Comparison of ENCODE assay signal across 1 cellular context in genomic region chr12:64403708-64404469, GRCh38.
A peak's percentile ranks its signal among the peaks of the same experiment; 100 is the strongest.
TF ChIP-seq lines count a peak whose summit lies in the region.

Gene XPOT, plus strand, starts transcription at chr12:64404392. Its CDS starts 5,644 bp downstream, at chr12:64410036.

TF ChIP-seq in HepG2, 621 proteins besides CTCF, POLR2A, EP300 and RAD21 (continued from another document and continues in another):
- TF ChIP-seq ZBTB37 (CRISPR knock-in tag; IDR thresholded peaks at IDR 0.05), result no peak
- TF ChIP-seq RBAK (CRISPR knock-in tag; IDR thresholded peaks at IDR 0.05), result no peak
- no peak for TF ChIP-seq ZNF614 (CRISPR knock-in tag; IDR thresholded peaks at IDR 0.05; ENCODE audit: borderline replicate concordance)
- TF ChIP-seq HNF1A (IDR thresholded peaks at IDR 0.05; ENCODE audit: low read depth), result no peak
- TF ChIP-seq HNF1A (CRISPR knock-in tag; IDR thresholded peaks at IDR 0.05; ENCODE audit: borderline replicate concordance), result no peak; the same call in 1 of the 2 replicates
- no peak for TF ChIP-seq ZNF383 (CRISPR knock-in tag; IDR thresholded peaks at IDR 0.05; ENCODE audit: borderline replicate concordance)
- no peak for TF ChIP-seq ZNF704 (CRISPR knock-in tag; IDR thresholded peaks at IDR 0.05; ENCODE audit: borderline replicate concordance)
- TF ChIP-seq ZNF598 (CRISPR knock-in tag; IDR thresholded peaks at IDR 0.05; ENCODE audit: borderline replicate concordance), result no peak
- no peak for TF ChIP-seq MAZ (IDR thresholded peaks at IDR 0.05; ENCODE audit: borderline replicate concordance, low read depth, low read length)
- peak; percentile 16; the same call in 1 of the 2 replicates for TF ChIP-seq MAZ (CRISPR knock-in tag; IDR thresholded peaks at IDR 0.05; ENCODE audit: low read depth)
- no peak for TF ChIP-seq ZNF570 (CRISPR knock-in tag; IDR thresholded peaks at IDR 0.05; ENCODE audit: borderline replicate concordance)
- TF ChIP-seq SMARCE1 (IDR thresholded peaks at IDR 0.05; ENCODE audit: borderline replicate concordance), result no peak
- no peak; the same call in none of the 2 replicates for TF ChIP-seq ZFX (CRISPR knock-in tag; IDR thresholded peaks at IDR 0.05; ENCODE audit: low read depth)
- no peak for TF ChIP-seq ZSCAN25 (CRISPR knock-in tag; IDR thresholded peaks at IDR 0.05)
- TF ChIP-seq ZNF256 (CRISPR knock-in tag; conservative IDR thresholded peaks at IDR 0.05), result no peak
- TF ChIP-seq KAT7 (CRISPR knock-in tag; IDR thresholded peaks at IDR 0.05; ENCODE audit: borderline replicate concordance), result no peak
- TF ChIP-seq GATAD1 (CRISPR knock-in tag; IDR thresholded peaks at IDR 0.05), result peak; percentile 82
- no peak for TF ChIP-seq MXD4 (CRISPR knock-in tag; IDR thresholded peaks at IDR 0.05)
- TF ChIP-seq FOXK1 (CRISPR knock-in tag; IDR thresholded peaks at IDR 0.05; ENCODE audit: borderline replicate concordance, low read depth), result no peak; the same call in 1 of the 2 replicates
- TF ChIP-seq NONO (IDR thresholded peaks at IDR 0.05), result no peak
- TF ChIP-seq NONO (CRISPR knock-in tag; conservative IDR thresholded peaks at IDR 0.05), result 0 out of 2 replicates have a peak, but pooled peaks have one; percentile 26
- TF ChIP-seq SPEN (CRISPR knock-in tag; IDR thresholded peaks at IDR 0.05; ENCODE audit: low read depth), result peak; percentile 84
- no peak for TF ChIP-seq SETDB1 (CRISPR knock-in tag; IDR thresholded peaks at IDR 0.05; ENCODE audit: borderline replicate concordance)
- peak; percentile 69; the same call in 1 of the 2 replicates for TF ChIP-seq ERF (CRISPR knock-in tag; IDR thresholded peaks at IDR 0.05)
- TF ChIP-seq ZBTB25 (CRISPR knock-in tag; IDR thresholded peaks at IDR 0.05), result no peak; the same call in 1 of the 2 replicates
- TF ChIP-seq ZNF251 (CRISPR knock-in tag; IDR thresholded peaks at IDR 0.05), result no peak
- no peak for TF ChIP-seq HNRNPL (IDR thresholded peaks at IDR 0.05; ENCODE audit: low read depth, low read length)
- no peak for TF ChIP-seq ATF7 (IDR thresholded peaks at IDR 0.05)
- no peak for TF ChIP-seq ATF7 (CRISPR knock-in tag; IDR thresholded peaks at IDR 0.05)
- TF ChIP-seq E2F2 (CRISPR knock-in tag; IDR thresholded peaks at IDR 0.05; ENCODE audit: borderline replicate concordance), result no peak
- no peak for TF ChIP-seq ZNF362 (CRISPR knock-in tag; IDR thresholded peaks at IDR 0.05; ENCODE audit: borderline replicate concordance)
- no peak; the same call in 1 of the 2 replicates for TF ChIP-seq ZBTB4 (CRISPR knock-in tag; IDR thresholded peaks at IDR 0.05; ENCODE audit: borderline replicate concordance)
- no peak for TF ChIP-seq ZUFSP (CRISPR knock-in tag; IDR thresholded peaks at IDR 0.05; ENCODE audit: borderline replicate concordance)
- no peak for TF ChIP-seq SKIL (CRISPR knock-in tag; IDR thresholded peaks at IDR 0.05; ENCODE audit: borderline replicate concordance)
- TF ChIP-seq ZNF609 (CRISPR knock-in tag; IDR thresholded peaks at IDR 0.05; ENCODE audit: borderline replicate concordance), result no peak
